Comparison of ENCODE assay signal across 14 cellular contexts in the genomic region with DNA sequence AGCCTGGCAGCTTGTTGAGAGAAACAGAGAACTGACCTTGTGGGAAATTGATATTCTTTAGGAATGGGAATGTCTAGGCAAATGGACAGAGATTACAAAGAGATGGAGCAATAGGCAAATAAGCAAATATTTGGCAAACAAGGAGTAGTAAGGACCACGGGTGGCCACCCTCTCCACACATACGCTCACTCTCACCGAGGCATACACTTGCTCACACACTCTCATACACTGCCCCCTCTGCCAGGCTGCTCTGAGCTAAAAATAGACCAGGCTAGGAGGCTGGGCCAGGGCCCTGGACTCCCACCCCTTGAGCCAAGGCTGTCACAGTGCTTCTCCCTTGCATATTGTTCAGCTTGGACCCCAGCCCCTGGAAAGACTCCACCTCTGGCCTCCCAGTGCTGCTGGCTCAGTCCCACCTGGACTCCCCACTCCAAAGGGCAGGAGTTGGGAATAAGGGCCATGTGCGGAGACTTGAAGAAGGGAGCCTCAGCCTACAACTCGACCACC. TPM values are rescaled to one million over a fixed set of nuclear protein-coding genes. Genes with fewer than 3 reads are reported as not detected.
A peak's percentile ranks its signal among the peaks of the same experiment; 100 is the strongest.
DNase-seq lines count a peak whose midpoint lies in the region; ATAC-seq and TF ChIP-seq lines count a peak whose summit lies in the region.
"Had no signal": no experiment of that assay in that cellular context is flagged by ENCODE, and none has a peak within 500 bp of the region (broad histone marks: within the 10 kb centered on the region; RNA-seq: fewer than 3 reads in every experiment).

No MANE protein-coding gene starts in this region.

- TF ChIP-seq CTCF in esophagus muscularis mucosa (IDR thresholded peaks at IDR 0.05) (no peak), mesothelial cell of epicardium (IDR thresholded peaks at IDR 0.05; ENCODE audit: unreplicated experiment) (no peak), suprapubic skin (IDR thresholded peaks at IDR 0.05) (no peak)

- ATAC-seq in GM18858 (IDR thresholded peaks at IDR 0.05; ENCODE audit: unreplicated experiment), result no peak

- no peak for TF ChIP-seq POLR2A in esophagus muscularis mucosa (IDR thresholded peaks at IDR 0.05; ENCODE audit: low read depth)
- TF ChIP-seq POLR2A in suprapubic skin (IDR thresholded peaks at IDR 0.05), result no peak

- no peaks in the 10 kb centered on the region for H3K9me3 ChIP-seq in esophagus muscularis mucosa
- no peaks in the 10 kb centered on the region for H3K9me3 ChIP-seq in suprapubic skin

- peak; percentile 23 for DNase-seq in NCI-H1092 treated with DMSO at 0.1 percent for 48 hours (lab: John Stamatoyannopoulos, UW)
- DNase-seq in NCI-H1092 (lab: John Stamatoyannopoulos, UW), result no peak
- no peak for DNase-seq in esophagus muscularis mucosa (ENCODE audit: extremely low spot score)
- no peak for DNase-seq in mesothelial cell of epicardium (ENCODE audit: low spot score in 2 of 2, unreplicated experiment in 2 of 2)
- no peak for DNase-seq in suprapubic skin (ENCODE audit: low spot score in 2 of 2)
- no peak for DNase-seq in NCI-H1436 (lab: John Stamatoyannopoulos, UW)
- no peak for DNase-seq in activated naive CD4-positive, alpha-beta T cell (lab: John Stamatoyannopoulos, UW)
- DNase-seq: EL, KG1, NCI-H345 had no signal

- H3K36me3 ChIP-seq in esophagus muscularis mucosa, result peaks cover 0 to 19% (median 0%) of the 10 kb centered on the region in 4 donors
- H3K36me3 ChIP-seq in suprapubic skin, result no peaks in the 10 kb centered on the region

- 30% methylated on average over 5 of the region's 5 CpGs for WGBS in esophagus muscularis mucosa
- 67% methylated on average over 5 of the region's 5 CpGs for WGBS in suprapubic skin

- H3K4me1 ChIP-seq in esophagus muscularis mucosa (peaks cover 40 to 47% (median 43%) of the 10 kb centered on the region in 4 donors), suprapubic skin (peaks cover 21% of the 10 kb centered on the region)

- no peaks in the 10 kb centered on the region for H3K9me3 Mint-ChIP-seq in mesothelial cell of epicardium

- H3K4me1 Mint-ChIP-seq in mesothelial cell of epicardium, result peaks cover 3% of the 10 kb centered on the region

- H3K27ac ChIP-seq in esophagus muscularis mucosa (replicated peaks in 1 of 4) (peak overlapping the region; percentile 27 to 57 (median 44)), suprapubic skin (no peak overlapping the region)

- no peaks in the 10 kb centered on the region for H3K36me3 Mint-ChIP-seq in mesothelial cell of epicardium

- H3K27me3 Mint-ChIP-seq in mesothelial cell of epicardium (ENCODE audit: low read depth), result peaks cover 86% of the 10 kb centered on the region

- intact Hi-C loops in esophagus muscularis mucosa (cut with DNase I), result no loop called here

- TF ChIP-seq EP300 in esophagus muscularis mucosa (IDR thresholded peaks at IDR 0.05), result no peak
- no peak for TF ChIP-seq EP300 in suprapubic skin (IDR thresholded peaks at IDR 0.05)

- H3K27me3 ChIP-seq in esophagus muscularis mucosa (peaks cover 0 to 10% (median 0%) of the 10 kb centered on the region in 4 donors), suprapubic skin (peaks cover 39% of the 10 kb centered on the region)

- H3K27ac Mint-ChIP-seq in mesothelial cell of epicardium, result no peak overlapping the region

- H3K4me3 ChIP-seq in esophagus muscularis mucosa, result peak overlapping the region; percentile 61 to 85 (median 66)
- H3K4me3 ChIP-seq in suprapubic skin, result peak overlapping the region; percentile 54

- peak overlapping the region; percentile 51 for H3K4me3 Mint-ChIP-seq in mesothelial cell of epicardium

RNA-seq across cellular contexts. Expression of a gene that starts 1.1 kb away (rescaled TPM):
- total RNA-seq in esophagus muscularis mucosa, result 10 to 100 TPM in 1 of 4 donors, 1 to 10 TPM in 3; 3.6 to 10.2 (median 7.0) TPM
- 0.54 to 1.0 TPM (median 0.76 TPM) in 3 replicates for total RNA-seq in mesothelial cell of epicardium
- total RNA-seq in suprapubic skin, result 10 to 100 TPM in 1 of 4 donors, 1 to 10 TPM in 3; 3.5 to 11.0 (median 5.9) TPM
- total RNA-seq: A172, glomerular endothelial cell had no signal

RNA-seq across cellular contexts. Expression of a gene that starts 38.0 kb away (rescaled TPM):
- total RNA-seq in esophagus muscularis mucosa, result 1 to 10 TPM; 4.5 to 9.7 (median 5.0) TPM
- total RNA-seq in mesothelial cell of epicardium, result 0.70 to 0.89 TPM (median 0.78 TPM) in 3 replicates
- 1 to 10 TPM; 1.8 to 4.8 (median 3.9) TPM for total RNA-seq in suprapubic skin
- total RNA-seq: glomerular endothelial cell had no signal

RNA-seq across cellular contexts. Expression of a gene that starts 47.3 kb away (rescaled TPM):
- total RNA-seq in esophagus muscularis mucosa (not detected), mesothelial cell of epicardium (not detected in 3 replicates), suprapubic skin (1 to 10 TPM in 1 of 4 donors, not detected in 3; 1.5 TPM)
- total RNA-seq: A172, glomerular endothelial cell, omental fat pad had no signal
